In genomic region chr17:55317284-55317683, GRCh38 we compare ENCODE assay signal across 1 cellular context.
TF ChIP-seq lines count a peak whose summit lies in the region.

No MANE protein-coding gene starts in this region.

TF ChIP-seq in K562, 482 proteins besides CTCF, POLR2A, EP300 and RAD21:
- TF ChIP-seq RFX1 (IDR thresholded peaks at IDR 0.05) (peak; percentile 28; the same call in 1 of the 2 replicates), ARNT (IDR thresholded peaks at IDR 0.05) (no peak)
TF ChIP-seq in K562: peak in this region for 1.
